In genomic region chr5:159262859-159263568, GRCh38 we compare ENCODE assay signal across 1 cellular context.
A peak's percentile ranks its signal among the peaks of the same experiment; 100 is the strongest.
TF ChIP-seq lines count a peak whose summit lies in the region.

TSS of gene UBLCP1 (plus strand) at chr5:159263290. CDS start at chr5:159268916, 5,626 bp downstream.

TF ChIP-seq in K562, 482 proteins besides CTCF, POLR2A, EP300 and RAD21 (continued from another document and continues in another):
- TF ChIP-seq CHD7 (IDR thresholded peaks at IDR 0.05; ENCODE audit: low read depth, low read length) (no peak), SP1 (CRISPR knock-in tag; IDR thresholded peaks at IDR 0.05) (peak; percentile 56), NR1H2 (CRISPR knock-in tag; IDR thresholded peaks at IDR 0.05) (no peak), RFX7 (CRISPR knock-in tag; IDR thresholded peaks at IDR 0.05) (no peak), ZBTB1 (CRISPR knock-in tag; IDR thresholded peaks at IDR 0.05; ENCODE audit: borderline replicate concordance, low read depth) (peak; percentile 98), HBP1 (CRISPR knock-in tag; IDR thresholded peaks at IDR 0.05) (no peak), ZBTB26 (CRISPR knock-in tag; IDR thresholded peaks at IDR 0.05) (no peak), MXI1 (IDR thresholded peaks at IDR 0.05; ENCODE audit: low read depth, low read length) (no peak), MLLT1 (IDR thresholded peaks at IDR 0.05) (0 out of 4 replicates have a peak, but pooled peaks of 1 of the 2 experiments have one; percentile 7), FOXJ3 (CRISPR knock-in tag; IDR thresholded peaks at IDR 0.05) (no peak), ZNF3 (CRISPR knock-in tag; IDR thresholded peaks at IDR 0.05) (no peak), ZNF316 (IDR thresholded peaks at IDR 0.05) (no peak), FOXP1 (CRISPR knock-in tag; IDR thresholded peaks at IDR 0.05) (no peak; the same call in 1 of the 2 replicates), CREBBP (IDR thresholded peaks at IDR 0.05; ENCODE audit: low read depth, low read length) (no peak), RBBP5 (IDR thresholded peaks at IDR 0.05; ENCODE audit: borderline replicate concordance, insufficient read depth, low read length, poor library complexity, severe bottlenecking) (peak; percentile 99), NCOR1 (IDR thresholded peaks at IDR 0.05) (no peak), ZNF512 (tag; IDR thresholded peaks at IDR 0.05) (no peak), MEF2A (IDR thresholded peaks at IDR 0.05; ENCODE audit: control insufficient read depth, low read depth, low read length) (no peak), HLTF (IDR thresholded peaks at IDR 0.05) (no peak), ZNF696 (CRISPR knock-in tag; conservative IDR thresholded peaks at IDR 0.05) (no peak), LARP7 (IDR thresholded peaks at IDR 0.05) (no peak), DNMT1 (IDR thresholded peaks at IDR 0.05) (no peak), TAF7 (tag; IDR thresholded peaks at IDR 0.05) (peak; percentile 67; the same call in 1 of the 2 replicates), ZFP1 (CRISPR knock-in tag; IDR thresholded peaks at IDR 0.05) (no peak), HMBOX1 (IDR thresholded peaks at IDR 0.05) (no peak), ATF1 (CRISPR knock-in tag; IDR thresholded peaks at IDR 0.05) (no peak), ATF1 (tag; IDR thresholded peaks at IDR 0.05) (peak; percentile 94), HMG20B (CRISPR knock-in tag; IDR thresholded peaks at IDR 0.05) (no peak), HSF4 (CRISPR knock-in tag; IDR thresholded peaks at IDR 0.05; ENCODE audit: borderline replicate concordance) (no peak), CUX1 (CRISPR knock-in tag; IDR thresholded peaks at IDR 0.05) (no peak), SOX6 (IDR thresholded peaks at IDR 0.05) (peak; percentile 37; the same call in 1 of the 2 replicates), KAT7 (CRISPR knock-in tag; IDR thresholded peaks at IDR 0.05; ENCODE audit: borderline replicate concordance) (peak; percentile 76; the same call in 1 of the 2 replicates), SMAD1 (IDR thresholded peaks at IDR 0.05; ENCODE audit: low read depth, low read length, partially characterized antibody) (no peak), RUNX1 (IDR thresholded peaks at IDR 0.05; ENCODE audit: low read depth) (no peak), L3MBTL2 (IDR thresholded peaks at IDR 0.05) (peak; percentile 84), FIP1L1 (IDR thresholded peaks at IDR 0.05; ENCODE audit: low read depth, low read length, poor library complexity, severe bottlenecking) (peak; percentile 25), CEBPB (tag; IDR thresholded peaks at IDR 0.05) (peak; percentile 88)
